ENCODE assay signal across 33 cellular contexts in the genomic region with DNA sequence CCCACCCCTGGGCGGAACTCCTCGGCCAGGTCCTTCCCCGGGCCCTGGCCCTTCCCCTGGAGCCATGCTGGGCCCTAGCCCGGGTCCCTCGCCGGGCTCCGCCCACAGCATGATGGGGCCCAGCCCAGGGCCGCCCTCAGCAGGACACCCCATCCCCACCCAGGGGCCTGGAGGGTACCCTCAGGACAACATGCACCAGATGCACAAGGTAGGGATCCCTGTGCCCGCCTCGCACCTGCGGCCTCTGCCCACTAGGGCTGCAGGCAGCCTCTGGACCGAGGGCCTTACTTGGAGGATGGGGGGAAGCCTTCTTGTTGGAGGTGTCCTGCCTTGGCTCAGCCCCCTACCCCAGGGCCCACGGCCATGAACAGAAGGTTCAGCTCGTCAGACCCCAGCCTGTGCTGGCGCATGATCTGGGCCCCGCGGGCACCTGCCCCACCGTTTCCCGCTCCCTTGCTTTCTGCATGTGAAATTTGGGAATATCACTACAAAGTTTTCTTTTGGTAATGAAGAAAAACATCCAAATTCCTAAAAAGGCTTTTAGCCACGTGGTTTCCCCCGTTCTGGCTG. TPM values are rescaled to one million over a fixed set of nuclear protein-coding genes. Genes with fewer than 3 reads are reported as not detected.
A peak's percentile ranks its signal among the peaks of the same experiment; 100 is the strongest.
DNase-seq lines count a peak whose midpoint lies in the region; ATAC-seq, FAIRE-seq and TF ChIP-seq lines count a peak whose summit lies in the region.
"Had no signal": no experiment of that assay in that cellular context is flagged by ENCODE, and none has a peak within 500 bp of the region (broad histone marks: within the 10 kb centered on the region; RNA-seq: fewer than 3 reads in every experiment).

No MANE protein-coding gene starts in this region.

- H3K27me3 ChIP-seq in mesenchymal stem cell (ENCODE audit: control insufficient read depth in 1 of 2, insufficient read depth in 1 of 2, low read length in 2 of 2) (no peaks in the 10 kb centered on the region), pancreas (no peaks in the 10 kb centered on the region)
- H3K27me3 ChIP-seq: breast epithelium, left lung, neutrophil had no signal

- H2AFZ ChIP-seq in mesenchymal stem cell (ENCODE audit: low read depth, low read length): no peak overlapping the region

- H3K36me3 Mint-ChIP-seq in natural killer cell treated with Interleukin-12 subunit alpha and Interleukin-12 subunit beta and Interleukin-15 and Interleukin-18, amount 100 ng/mL, for 72 hours: no peaks in the 10 kb centered on the region
- no peaks in the 10 kb centered on the region for H3K36me3 Mint-ChIP-seq in natural killer cell
- H3K36me3 Mint-ChIP-seq in chondrocyte (ENCODE audit: low read depth): peaks cover 10% of the 10 kb centered on the region

- DNase-seq in natural killer cell treated with Interleukin-12 subunit alpha and Interleukin-12 subunit beta and Interleukin-15 and Interleukin-18, amount 100 ng/mL, for 72 hours (ENCODE audit: low spot score): peak; percentile 57
- DNase-seq in natural killer cell (no peak), chondrocyte (ENCODE audit: low spot score) (no peak), mesenchymal stem cell (no peak), COLO829 (ENCODE audit: low spot score) (no peak), ACHN (no peak), pancreas (no peak), NCI-H446 (lab: John Stamatoyannopoulos, UW) (no peak)
- DNase-seq: activated CD4-positive, alpha-beta T cell treated with anti-CD3 and anti-CD28 coated beads for 4 hours; activated T-cell treated with anti-CD3 and anti-CD28 coated beads for 4 hours; amygdala; CD4-positive, alpha-beta memory T cell; head of caudate nucleus; mesendoderm; NCI-H146; NCI-H2107; NCI-H345; NCI-H748 treated with DMSO at 0.1 percent for 48 hours; psoas muscle; Right ventricle myocardium superior; stimulated activated CD4-positive, alpha-beta T cell treated with anti-CD3 and anti-CD28 coated beads, Interleukin-4, amount 100 ng/mL, for 24 hours had no signal

- no peaks in the 10 kb centered on the region for H3K9me3 Mint-ChIP-seq in natural killer cell treated with Interleukin-12 subunit alpha and Interleukin-12 subunit beta and Interleukin-15 and Interleukin-18, amount 100 ng/mL, for 72 hours
- no peaks in the 10 kb centered on the region for H3K9me3 Mint-ChIP-seq in natural killer cell
- H3K9me3 Mint-ChIP-seq in chondrocyte (ENCODE audit: low read depth): no peaks in the 10 kb centered on the region
- H3K9me3 Mint-ChIP-seq: activated naive CD4-positive, alpha-beta T cell treated with anti-CD3 and anti-CD28 coated beads, Interleukin-2, amount 50 U/mL, for 72 hours; activated T-helper 2 cell treated with anti-CD3 and anti-CD28 coated beads, Interferon-gamma antibody, Interleukin-2, Interleukin-4, amounts not matched to agents 10 μg/mL and 5 μg/mL and 100 μg/mL, durations not matched to agents 14 hours and 24 hours and 36 hours; IgD-negative memory B cell; T-helper 2 cell treated with Interferon-gamma antibody and Interleukin-4, amounts not matched to agents 5 μg/mL and 100 μg/mL, for 36 hours; type B pancreatic cell had no signal

- no peak overlapping the region for H3K4me3 Mint-ChIP-seq in natural killer cell treated with Interleukin-12 subunit alpha and Interleukin-12 subunit beta and Interleukin-15 and Interleukin-18, amount 100 ng/mL, for 72 hours
- H3K4me3 Mint-ChIP-seq in natural killer cell (no peak overlapping the region), chondrocyte (ENCODE audit: unreplicated experiment) (no peak overlapping the region)
- H3K4me3 Mint-ChIP-seq: CD4-positive, alpha-beta memory T cell; IgD-negative memory B cell; T-helper 2 cell treated with Interferon-gamma antibody and Interleukin-4, amounts not matched to agents 5 μg/mL and 100 μg/mL, for 36 hours; type B pancreatic cell had no signal

- peaks cover 0 to 8% of the 10 kb centered on the region in 2 donors for H3K4me1 Mint-ChIP-seq in natural killer cell treated with Interleukin-12 subunit alpha and Interleukin-12 subunit beta and Interleukin-15 and Interleukin-18, amount 100 ng/mL, for 72 hours (ENCODE audit: low read depth in 2 of 2)
- H3K4me1 Mint-ChIP-seq in natural killer cell (peaks cover 5 to 6% of the 10 kb centered on the region in 2 donors), chondrocyte (ENCODE audit: low read depth) (peaks cover 11% of the 10 kb centered on the region)

- H3K23ac ChIP-seq in mesenchymal stem cell (ENCODE audit: low read length in 2 of 2): no peak overlapping the region

- H3K9me3 ChIP-seq in mesenchymal stem cell (ENCODE audit: control insufficient read depth, low read length): no peaks in the 10 kb centered on the region
- no peaks in the 10 kb centered on the region for H3K9me3 ChIP-seq in pancreas
- H3K9me3 ChIP-seq: breast epithelium, left lung, neutrophil, psoas muscle had no signal

- H3K4me2 ChIP-seq in mesenchymal stem cell (ENCODE audit: low read length, poor library complexity, severe bottlenecking): no peak overlapping the region

- no peak overlapping the region for H2AK5ac ChIP-seq in mesenchymal stem cell (ENCODE audit: low read length, severe bottlenecking)

- H3K79me1 ChIP-seq in mesenchymal stem cell (replicated peaks; ENCODE audit: low read length, poor library complexity, severe bottlenecking): peaks cover 47% of the 10 kb centered on the region

- no peak for ATAC-seq in natural killer cell treated with Interleukin-12 subunit alpha and Interleukin-12 subunit beta and Interleukin-15 and Interleukin-18, amount 100 ng/mL, for 72 hours
- no peak for ATAC-seq in natural killer cell
- ATAC-seq in pancreas: no peak
- ATAC-seq: activated naive CD4-positive, alpha-beta T cell treated with anti-CD3 and anti-CD28 coated beads, Interleukin-2, amount 50 U/mL, for 72 hours; left lung; Panc1 had no signal

- WGBS in mesenchymal stem cell: 97% methylated on average over 16 of the region's 21 CpGs
- 90 to 94% methylated on average over 21 of the region's 21 CpGs for WGBS in pancreas, 2 donors

- H2BK15ac ChIP-seq in mesenchymal stem cell (ENCODE audit: low read depth, poor library complexity, severe bottlenecking): no peak overlapping the region

- H2BK12ac ChIP-seq in mesenchymal stem cell (ENCODE audit: low read length in 2 of 2): no peak overlapping the region

- H2BK5ac ChIP-seq in mesenchymal stem cell (ENCODE audit: low read depth, low read length, poor library complexity, severe bottlenecking): no peak overlapping the region

- no peak for FAIRE-seq in pancreas (lab: Jason Lieb, UNC)
- FAIRE-seq: GM12891, islet of Langerhans had no signal

- TF ChIP-seq CTCF in natural killer cell (IDR thresholded peaks at IDR 0.05): no peak
- peak; percentile 7 for TF ChIP-seq CTCF in chondrocyte (IDR thresholded peaks at IDR 0.05)
- no peak for TF ChIP-seq CTCF in pancreas (IDR thresholded peaks at IDR 0.05)

- no peak overlapping the region for H3K14ac ChIP-seq in mesenchymal stem cell (ENCODE audit: low read length in 2 of 2)

- peaks cover 54 to 67% of the 10 kb centered on the region in 2 experiments for H3K36me3 ChIP-seq in mesenchymal stem cell (ENCODE audit: control insufficient read depth in 1 of 2, insufficient read depth in 2 of 2, low read depth in 1 of 2, low read length in 2 of 2)
- H3K36me3 ChIP-seq in pancreas: peaks cover 0 to 36% (median 4%) of the 10 kb centered on the region in 3 donors
- H3K36me3 ChIP-seq: breast epithelium had no signal

- H3K4ac ChIP-seq in mesenchymal stem cell (ENCODE audit: low read depth in 1 of 2, low read length in 2 of 2): no peak overlapping the region

- H3K4me1 ChIP-seq in mesenchymal stem cell (ENCODE audit: control insufficient read depth, insufficient read depth, low read depth, low read length): peaks cover 15% of the 10 kb centered on the region
- H3K4me1 ChIP-seq in pancreas: no peaks in the 10 kb centered on the region
- H3K4me1 ChIP-seq: breast epithelium, left lung, psoas muscle had no signal

- H4K8ac ChIP-seq in mesenchymal stem cell (ENCODE audit: low read length): no peak overlapping the region

- no peak overlapping the region for H3K27ac Mint-ChIP-seq in natural killer cell treated with Interleukin-12 subunit alpha and Interleukin-12 subunit beta and Interleukin-15 and Interleukin-18, amount 100 ng/mL, for 72 hours
- no peak overlapping the region for H3K27ac Mint-ChIP-seq in natural killer cell
- no peak overlapping the region for H3K27ac Mint-ChIP-seq in chondrocyte (ENCODE audit: unreplicated experiment)
- H3K27ac Mint-ChIP-seq: activated T-helper 2 cell treated with anti-CD3 and anti-CD28 coated beads, Interferon-gamma antibody, Interleukin-2, Interleukin-4, amounts not matched to agents 10 μg/mL and 5 μg/mL and 100 μg/mL, durations not matched to agents 14 hours and 24 hours and 36 hours; T-helper 2 cell treated with Interferon-gamma antibody and Interleukin-4, amounts not matched to agents 5 μg/mL and 100 μg/mL, for 36 hours; type B pancreatic cell had no signal

- no peak overlapping the region for H3K9ac ChIP-seq in mesenchymal stem cell (ENCODE audit: low read length)

- in situ Hi-C loops in ACHN (cut with HindIII; ENCODE audit: low pct_ligation_motif_present, low pct_unique_long_range_greater_than_20kb, low sequenced_read_pairs): no loop called here

- no peaks in the 10 kb centered on the region for H3K27me3 Mint-ChIP-seq in natural killer cell treated with Interleukin-12 subunit alpha and Interleukin-12 subunit beta and Interleukin-15 and Interleukin-18, amount 100 ng/mL, for 72 hours
- no peaks in the 10 kb centered on the region for H3K27me3 Mint-ChIP-seq in natural killer cell (ENCODE audit: low read depth in 2 of 2)
- H3K27me3 Mint-ChIP-seq in chondrocyte (ENCODE audit: low read depth): no peaks in the 10 kb centered on the region
- H3K27me3 Mint-ChIP-seq: CD4-positive, alpha-beta memory T cell; IgD-negative memory B cell; type B pancreatic cell had no signal

- peak overlapping the region; percentile 46 for H4K91ac ChIP-seq in mesenchymal stem cell (ENCODE audit: low read length)

- intact Hi-C loops in natural killer cell (cut with micrococcal nuclease): no loop called here
- intact Hi-C loops in pancreas (cut with DNase I): no loop called here

- H2BK120ac ChIP-seq in mesenchymal stem cell (ENCODE audit: low read depth, low read length): no peak overlapping the region

- H3K27ac ChIP-seq in mesenchymal stem cell (ENCODE audit: low read length, poor library complexity, severe bottlenecking) (no peak overlapping the region), pancreas (no peak overlapping the region)
- H3K27ac ChIP-seq: breast epithelium, epithelial cell of prostate, left lung, neutrophil, psoas muscle had no signal

- H3K4me3 ChIP-seq in mesenchymal stem cell (ENCODE audit: insufficient read depth in 1 of 2, low read depth in 1 of 2, low read length in 2 of 2) (peak overlapping the region in 1 of 2 experiments; percentile 16), pancreas (no peak overlapping the region)
- H3K4me3 ChIP-seq: breast epithelium, left lung, psoas muscle had no signal

- H3K18ac ChIP-seq in mesenchymal stem cell (ENCODE audit: low read depth in 1 of 2, low read length in 2 of 2): no peak overlapping the region

RNA-seq across cellular contexts. Expression of gene SMARCA4, which starts 23.4 kb away (rescaled TPM):
- 100 to 1,000 TPM; 118 to 175 TPM for total RNA-seq in natural killer cell treated with Interleukin-12 subunit alpha and Interleukin-12 subunit beta and Interleukin-15 and Interleukin-18, amount 100 ng/mL, for 72 hours
- total RNA-seq in natural killer cell (10 to 100 TPM; 85.4 to 96.1 (median 93.6) TPM), chondrocyte (107 to 121 TPM (median 115 TPM) in 3 replicates), pancreas (10 to 100 TPM; 28.7 to 53.0 (median 38.1) TPM)
- 67.2 TPM for polyA plus RNA-seq in mesenchymal stem cell (2013, experiment 1 of 2)
- 66.6 TPM for polyA plus RNA-seq in mesenchymal stem cell (2013, experiment 2 of 2)
- 10 to 100 TPM; 69.4 to 77.8 TPM for polyA plus RNA-seq in pancreas

RNA-seq across cellular contexts. Expression of gene TIMM29, which starts 55.6 kb away (rescaled TPM):
- total RNA-seq in natural killer cell treated with Interleukin-12 subunit alpha and Interleukin-12 subunit beta and Interleukin-15 and Interleukin-18, amount 100 ng/mL, for 72 hours: 10 to 100 TPM; 24.9 to 30.2 TPM
- total RNA-seq in natural killer cell (10 to 100 TPM; 20.7 to 30.9 (median 24.1) TPM), chondrocyte (22.1 to 25.7 TPM (median 24.2 TPM) in 3 replicates), pancreas (10 to 100 TPM in 5 of 6 donors, 1 to 10 TPM in 1; 7.9 to 11.6 (median 10.3) TPM)
- 20.0 TPM for polyA plus RNA-seq in mesenchymal stem cell (2013, experiment 1 of 2)
- polyA plus RNA-seq in mesenchymal stem cell (2013, experiment 2 of 2): 22.7 TPM
- polyA plus RNA-seq in pancreas: 1 to 10 TPM; 7.8 to 9.8 TPM

RNA-seq across cellular contexts. Expression of gene YIPF2, which starts 55.8 kb away (rescaled TPM):
- 10 to 100 TPM; 33.8 to 37.2 TPM for total RNA-seq in natural killer cell treated with Interleukin-12 subunit alpha and Interleukin-12 subunit beta and Interleukin-15 and Interleukin-18, amount 100 ng/mL, for 72 hours
- total RNA-seq in natural killer cell (10 to 100 TPM; 26.4 to 27.8 (median 27.2) TPM), chondrocyte (74.5 to 88.2 TPM (median 76.1 TPM) in 3 replicates), pancreas (10 to 100 TPM; 41.4 to 67.9 (median 47.3) TPM)
- polyA plus RNA-seq in mesenchymal stem cell (2013, experiment 1 of 2): 51.4 TPM
- 51.4 TPM for polyA plus RNA-seq in mesenchymal stem cell (2013, experiment 2 of 2)
- 10 to 100 TPM; 58.0 to 66.0 TPM for polyA plus RNA-seq in pancreas
